ENCODE assay signal across 1 cellular context in genomic region chr11:118896921-118897591, GRCh38.
TF ChIP-seq lines count a peak whose summit lies in the region.

No MANE protein-coding gene starts in this region.

TF ChIP-seq in GM12878, 131 proteins besides CTCF, POLR2A, EP300 and RAD21:
- TF ChIP-seq ZNF384 (IDR thresholded peaks at IDR 0.05; ENCODE audit: borderline replicate concordance, low read depth, low read length) (no peak), EED (IDR thresholded peaks at IDR 0.05; ENCODE audit: low read depth) (0 out of 2 replicates have a peak, but pooled peaks have one; percentile 7)
